In the genomic region with DNA sequence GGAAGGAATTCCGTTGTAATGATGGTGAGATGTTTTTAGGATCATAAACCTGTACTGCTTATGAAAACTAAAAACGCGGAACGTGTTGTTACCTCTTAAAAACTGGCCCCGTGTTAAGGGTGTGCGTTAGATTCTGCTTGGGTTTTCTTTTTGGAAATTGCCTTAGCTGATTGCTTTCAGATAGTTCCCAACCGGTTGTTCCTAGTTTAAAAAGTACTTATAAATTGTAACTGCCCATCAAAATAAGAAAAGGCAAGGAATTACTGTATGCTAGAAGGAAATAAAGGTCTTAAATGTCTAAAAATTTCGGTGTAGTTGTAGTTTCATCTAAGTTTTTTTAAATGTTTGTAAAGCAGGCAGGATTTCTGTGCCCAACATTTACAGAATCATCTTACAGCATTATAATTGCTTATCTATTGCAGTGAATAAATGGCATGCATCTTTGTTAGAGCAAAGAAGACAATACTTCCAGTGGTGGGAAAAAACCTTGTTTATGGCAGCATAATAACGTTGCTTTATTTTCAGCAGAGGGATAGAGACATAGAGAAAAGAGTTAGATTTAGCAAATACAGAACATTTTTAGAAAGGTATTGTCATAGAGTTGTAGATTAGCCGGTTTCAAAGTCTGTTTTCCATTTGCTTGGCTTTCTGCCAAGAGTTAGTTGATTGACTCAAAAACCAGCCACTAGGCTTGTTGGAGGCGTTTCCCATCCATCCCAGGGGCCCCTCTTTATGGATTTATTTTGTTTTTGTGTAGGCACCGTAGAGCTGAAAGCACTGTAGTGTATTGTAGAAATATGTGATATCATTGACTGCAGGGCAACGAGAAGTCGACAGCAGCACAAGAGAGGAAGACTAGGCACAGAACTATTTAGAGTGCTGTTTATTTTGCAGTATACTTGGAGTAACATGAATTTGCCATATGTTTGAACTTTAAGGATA, we compare ENCODE assay signal across 8 cellular contexts. TPM values are rescaled to one million over a fixed set of nuclear protein-coding genes. Genes with fewer than 3 reads are reported as not detected.
DNase-seq lines count a peak whose midpoint lies in the region; ATAC-seq and TF ChIP-seq lines count a peak whose summit lies in the region.

No MANE protein-coding gene starts in this region.

- intact Hi-C loops in left ventricle myocardium superior (cut with micrococcal nuclease) = no loop called here

- H3K27me3 ChIP-seq in KMS-11 (ENCODE audit: insufficient read depth, low read depth) (no peaks in the 10 kb centered on the region), Peyer's patch (no peaks in the 10 kb centered on the region), parathyroid adenoma (ENCODE audit: control insufficient read depth, insufficient read depth, low read length) (no peaks in the 10 kb centered on the region)

- peak; percentile 2 for ATAC-seq in left ventricle myocardium superior
- no peak for ATAC-seq in GM18505 (IDR thresholded peaks at IDR 0.05; ENCODE audit: unreplicated experiment)
- no peak for ATAC-seq in HG02610 (IDR thresholded peaks at IDR 0.05; ENCODE audit: unreplicated experiment)

- no peaks in the 10 kb centered on the region for H3K36me3 ChIP-seq in KMS-11 (ENCODE audit: insufficient read depth)
- H3K36me3 ChIP-seq in Peyer's patch = no peaks in the 10 kb centered on the region
- H3K36me3 ChIP-seq in parathyroid adenoma (ENCODE audit: control insufficient read depth, insufficient read depth, low read length) = no peaks in the 10 kb centered on the region

- H3K9me3 ChIP-seq in Peyer's patch = no peaks in the 10 kb centered on the region
- no peaks in the 10 kb centered on the region for H3K9me3 ChIP-seq in parathyroid adenoma (ENCODE audit: control insufficient read depth, low read length)

- TF ChIP-seq POLR2A in Peyer's patch (IDR thresholded peaks at IDR 0.05) (no peak), GM18505 (IDR thresholded peaks at IDR 0.05; ENCODE audit: borderline replicate concordance, extremely low read depth, insufficient read depth, insufficient read length) (no peak)

- H3K4me3 ChIP-seq in KMS-11 (IDR thresholded peaks at IDR 0.05; ENCODE audit: insufficient read depth, low read depth, low read length) (no peak overlapping the region), Peyer's patch (peak overlapping the region; percentile 65 to 93 (median 88)), parathyroid adenoma (ENCODE audit: low read depth, low read length) (peak overlapping the region; percentile 76)

- H3K27ac ChIP-seq in KMS-11 (peak overlapping the region; percentile 91; the same call in 1 of the 2 replicates), Peyer's patch (peak overlapping the region; percentile 37 to 96 (median 92)), parathyroid adenoma (peak overlapping the region; percentile 98)

- TF ChIP-seq CTCF in KMS-11 (conservative IDR thresholded peaks at IDR 0.05; ENCODE audit: low read depth, low read length) = peak; percentile 47
- TF ChIP-seq CTCF in Peyer's patch (IDR thresholded peaks at IDR 0.05) = peak in 1 of 6 experiments; percentile 5
- no peak for TF ChIP-seq CTCF in parathyroid adenoma (IDR thresholded peaks at IDR 0.05)

- H2AFZ ChIP-seq in KMS-11 (ENCODE audit: low read depth) (peak overlapping the region; percentile 92; the same call in 1 of the 2 replicates), parathyroid adenoma (peak overlapping the region; percentile 100)

- peak overlapping the region; percentile 62 for H3K4me2 ChIP-seq in KMS-11
- H3K4me2 ChIP-seq in parathyroid adenoma (ENCODE audit: low read length) = peak overlapping the region; percentile 93

- H4K20me1 ChIP-seq in KMS-11 (ENCODE audit: insufficient read depth) = peaks cover 3% of the 10 kb centered on the region; the same call in 1 of the 2 replicates

- DNase-seq in DMS153 (lab: John Stamatoyannopoulos, UW) (peak; percentile 43), Peyer's patch (peak in 1 of 3 donors; percentile 66), amygdala (lab: John Stamatoyannopoulos, UW) (peak in 40 of 56 donors; percentile 1 to 75 (median 32)), left ventricle myocardium superior (no peak)

- H3K4me1 ChIP-seq in KMS-11 (ENCODE audit: low read depth, poor library complexity, severe bottlenecking) = peaks cover 45% of the 10 kb centered on the region
- peaks cover 0 to 19% (median 4%) of the 10 kb centered on the region in 4 donors for H3K4me1 ChIP-seq in Peyer's patch
- no peaks in the 10 kb centered on the region for H3K4me1 ChIP-seq in parathyroid adenoma

- H3K9ac ChIP-seq in KMS-11 (peak overlapping the region; percentile 93), parathyroid adenoma (no peak overlapping the region)

- H3K79me2 ChIP-seq in KMS-11 (ENCODE audit: insufficient read depth, low read depth) (peaks cover 62% of the 10 kb centered on the region), parathyroid adenoma (peaks cover 22% of the 10 kb centered on the region)

RNA-seq across cellular contexts. Expression of a gene that starts 1.7 kb away (rescaled TPM):
- total RNA-seq in Peyer's patch (10 to 100 TPM; 12.9 to 17.4 (median 14.3) TPM), left ventricle myocardium superior (7.4 TPM)
